2 cellular contexts compared by ENCODE assay signal in genomic region chr14:67815573-67816235, GRCh38.
TF ChIP-seq lines count a peak whose summit lies in the region.

No MANE protein-coding gene starts in this region.

TF ChIP-seq in K562, 482 proteins besides CTCF, POLR2A, EP300 and RAD21:
- TF ChIP-seq STAT6 (CRISPR knock-in tag; IDR thresholded peaks at IDR 0.05) = no peak
- no peak for TF ChIP-seq ZNF277 (CRISPR knock-in tag; IDR thresholded peaks at IDR 0.05; ENCODE audit: borderline replicate concordance)
- no peak for TF ChIP-seq JUN (IDR thresholded peaks at IDR 0.05; ENCODE audit: borderline replicate concordance, low read depth, low read length)
- TF ChIP-seq JUN (CRISPR knock-in tag; IDR thresholded peaks at IDR 0.05; ENCODE audit: borderline replicate concordance) = no peak
- TF ChIP-seq MXI1 (IDR thresholded peaks at IDR 0.05; ENCODE audit: low read depth, low read length) = no peak
- 0 out of 2 replicates have a peak, but pooled peaks have one; percentile 25 for TF ChIP-seq MAFK (IDR thresholded peaks at IDR 0.05; ENCODE audit: low read length)
- TF ChIP-seq JUND (IDR thresholded peaks at IDR 0.05; ENCODE audit: borderline replicate concordance, low read depth, low read length) = 0 out of 2 replicates have a peak, but pooled peaks have one; percentile 5
- no peak for TF ChIP-seq JUND (tag; IDR thresholded peaks at IDR 0.05; ENCODE audit: borderline replicate concordance, low read depth, low read length)
- TF ChIP-seq MAFG (tag; conservative IDR thresholded peaks at IDR 0.05) = 0 out of 2 replicates have a peak, but pooled peaks have one; percentile 8

TF ChIP-seq in liver, 16 proteins besides CTCF, POLR2A, EP300 and RAD21:
- TF ChIP-seq NR2F2 (IDR thresholded peaks at IDR 0.05) = no peak
- TF ChIP-seq GABPA (IDR thresholded peaks at IDR 0.05 in 1 of 2, conservative IDR thresholded peaks at IDR 0.05 in 1 of 2) = no peak
- TF ChIP-seq FOXA1 (IDR thresholded peaks at IDR 0.05) = no peak
- TF ChIP-seq TAF1 (conservative IDR thresholded peaks at IDR 0.05) = no peak
- TF ChIP-seq ZBTB33 (IDR thresholded peaks at IDR 0.05) = no peak
- TF ChIP-seq HNF4A (conservative IDR thresholded peaks at IDR 0.05) = no peak
- no peak for TF ChIP-seq FOXA2 (IDR thresholded peaks at IDR 0.05)
- no peak for TF ChIP-seq SP1 (IDR thresholded peaks at IDR 0.05)
- no peak for TF ChIP-seq HNF4G (IDR thresholded peaks at IDR 0.05)
- TF ChIP-seq REST (IDR thresholded peaks at IDR 0.05) = no peak
- TF ChIP-seq EGR1 (IDR thresholded peaks at IDR 0.05; ENCODE audit: low read depth in 2 of 2) = no peak
- TF ChIP-seq JUND (IDR thresholded peaks at IDR 0.05) = no peak
- no peak for TF ChIP-seq MAX (IDR thresholded peaks at IDR 0.05)
- no peak for TF ChIP-seq RXRA (IDR thresholded peaks at IDR 0.05)
